Comparison of ENCODE assay signal across 19 cellular contexts in genomic region chr11:61107888-61108287, GRCh38. TPM values are rescaled to one million over a fixed set of nuclear protein-coding genes. Genes with fewer than 3 reads are reported as not detected.
DNase-seq lines count a peak whose midpoint lies in the region; ATAC-seq and TF ChIP-seq lines count a peak whose summit lies in the region.
"Had no signal": no experiment of that assay in that cellular context is flagged by ENCODE, and none has a peak within 500 bp of the region (broad histone marks: within the 10 kb centered on the region; RNA-seq: fewer than 3 reads in every experiment).

No MANE protein-coding gene starts in this region.

- H3K9ac ChIP-seq in endodermal cell (ENCODE audit: extremely low read depth, low read length, poor library complexity, severe bottlenecking): no peak overlapping the region

- H3K4me3 ChIP-seq in endodermal cell (ENCODE audit: low read length): no peak overlapping the region
- H3K4me3 ChIP-seq: HAP-1 had no signal

- peak overlapping the region; percentile 91 for H3K27ac Mint-ChIP-seq in activated CD4-positive, alpha-beta T cell treated with anti-CD3 and anti-CD28 coated beads, Interleukin-2, amount 10 ng/mL, durations not matched to agents 7 days and 5 days
- peak overlapping the region; percentile 42 for H3K27ac Mint-ChIP-seq in stimulated activated naive CD8-positive, alpha-beta T cell treated with anti-CD3 and anti-CD28 coated beads, Interleukin-15, Interleukin-2, amounts not matched to agents 100 ng/mL and 50 ng/mL, for 24 hours
- peak overlapping the region; percentile 73 for H3K27ac Mint-ChIP-seq in activated naive CD8-positive, alpha-beta T cell treated with anti-CD3 and anti-CD28 coated beads, Interleukin-2, amount 50 U/mL, for 24 hours
- H3K27ac Mint-ChIP-seq in endodermal cell: no peak overlapping the region

- H3K36me3 Mint-ChIP-seq in activated CD4-positive, alpha-beta T cell treated with anti-CD3 and anti-CD28 coated beads, Interleukin-2, amount 10 ng/mL, durations not matched to agents 7 days and 5 days (ENCODE audit: low read depth): peaks cover 94% of the 10 kb centered on the region
- peaks cover 72% of the 10 kb centered on the region for H3K36me3 Mint-ChIP-seq in stimulated activated naive CD8-positive, alpha-beta T cell treated with anti-CD3 and anti-CD28 coated beads, Interleukin-15, Interleukin-2, amounts not matched to agents 100 ng/mL and 50 ng/mL, for 24 hours (ENCODE audit: low read depth)
- peaks cover 61% of the 10 kb centered on the region for H3K36me3 Mint-ChIP-seq in activated naive CD8-positive, alpha-beta T cell treated with anti-CD3 and anti-CD28 coated beads, Interleukin-2, amount 50 U/mL, for 24 hours (ENCODE audit: low read depth)
- H3K36me3 Mint-ChIP-seq in endodermal cell (ENCODE audit: low read depth): no peaks in the 10 kb centered on the region

- no peaks in the 10 kb centered on the region for H3K9me3 ChIP-seq in endodermal cell (ENCODE audit: control insufficient read depth, low read length)
- H3K9me3 ChIP-seq: HAP-1 had no signal

- CTCF ChIA-PET in activated CD4-positive, alpha-beta T cell treated with anti-CD3 and anti-CD28 coated beads, Interleukin-2, amount 10 ng/mL, durations not matched to agents 7 days and 5 days (lab: Charles Lee): interaction anchor here (1.0 to 2.5 kb wide), 5 partner anchors 10 to 138 kb away, joined by 3 to 7 read pairs (median 3); no protein-coding TSS in a partner anchor

- no peaks in the 10 kb centered on the region for H3K36me3 ChIP-seq in endodermal cell (ENCODE audit: control insufficient read depth, insufficient read depth, low read length)
- H3K36me3 ChIP-seq: HAP-1 had no signal

- POLR2A ChIA-PET in activated CD4-positive, alpha-beta T cell treated with anti-CD3 and anti-CD28 coated beads, Interleukin-2, amount 10 ng/mL, durations not matched to agents 7 days and 5 days (lab: Charles Lee): no interaction called here

- TF ChIP-seq CTCF in endodermal cell (conservative IDR thresholded peaks at IDR 0.05): no peak

- H3K4me1 ChIP-seq in endodermal cell (ENCODE audit: control insufficient read depth, insufficient read depth, low read length): no peaks in the 10 kb centered on the region
- H3K4me1 ChIP-seq: HAP-1 had no signal

- peaks cover 87% of the 10 kb centered on the region for H3K4me1 Mint-ChIP-seq in activated CD4-positive, alpha-beta T cell treated with anti-CD3 and anti-CD28 coated beads, Interleukin-2, amount 10 ng/mL, durations not matched to agents 7 days and 5 days
- H3K4me1 Mint-ChIP-seq in stimulated activated naive CD8-positive, alpha-beta T cell treated with anti-CD3 and anti-CD28 coated beads, Interleukin-15, Interleukin-2, amounts not matched to agents 100 ng/mL and 50 ng/mL, for 24 hours (ENCODE audit: low read depth): peaks cover 86% of the 10 kb centered on the region
- H3K4me1 Mint-ChIP-seq in activated naive CD8-positive, alpha-beta T cell treated with anti-CD3 and anti-CD28 coated beads, Interleukin-2, amount 50 U/mL, for 24 hours: peaks cover 86% of the 10 kb centered on the region
- no peaks in the 10 kb centered on the region for H3K4me1 Mint-ChIP-seq in endodermal cell

- no peaks in the 10 kb centered on the region for H3K27me3 Mint-ChIP-seq in activated CD4-positive, alpha-beta T cell treated with anti-CD3 and anti-CD28 coated beads, Interleukin-2, amount 10 ng/mL, durations not matched to agents 7 days and 5 days
- H3K27me3 Mint-ChIP-seq in stimulated activated naive CD8-positive, alpha-beta T cell treated with anti-CD3 and anti-CD28 coated beads, Interleukin-15, Interleukin-2, amounts not matched to agents 100 ng/mL and 50 ng/mL, for 24 hours: no peaks in the 10 kb centered on the region
- H3K27me3 Mint-ChIP-seq in activated naive CD8-positive, alpha-beta T cell treated with anti-CD3 and anti-CD28 coated beads, Interleukin-2, amount 50 U/mL, for 24 hours: no peaks in the 10 kb centered on the region
- H3K27me3 Mint-ChIP-seq in endodermal cell (ENCODE audit: insufficient read depth): peaks cover 3% of the 10 kb centered on the region

- H3K27ac ChIP-seq in endodermal cell (ENCODE audit: low read depth, low read length): no peak overlapping the region

- no peak for ATAC-seq in stimulated activated naive CD8-positive, alpha-beta T cell treated with anti-CD3 and anti-CD28 coated beads, Interleukin-15, Interleukin-2, amounts not matched to agents 100 U/mL and 50 U/mL, for 24 hours
- peak; percentile 6 for ATAC-seq in activated naive CD8-positive, alpha-beta T cell treated with anti-CD3 and anti-CD28 coated beads, Interleukin-2, amount 50 U/mL, for 24 hours
- ATAC-seq: Panc1, Right ventricle myocardium inferior had no signal

- WGBS in endodermal cell (ENCODE audit: insufficient coverage in 1 of 2, insufficient read length in 1 of 2), 2 experiments: 92 to 94% methylated on average over 3 of the region's 3 CpGs

- no peak for DNase-seq in activated CD4-positive, alpha-beta T cell treated with anti-CD3 and anti-CD28 coated beads, Interleukin-2, amount 10 ng/mL, durations not matched to agents 7 days and 5 days
- DNase-seq in activated CD4-positive, alpha-beta T cell treated with anti-CD3 and anti-CD28 coated beads, Interleukin-2, amount 50 U/mL, for 1 hour: no peak
- DNase-seq in stimulated activated naive CD8-positive, alpha-beta T cell treated with anti-CD3 and anti-CD28 coated beads, Interleukin-15, Interleukin-2, amounts not matched to agents 100 U/mL and 50 U/mL, for 24 hours: no peak
- DNase-seq in activated naive CD8-positive, alpha-beta T cell treated with anti-CD3 and anti-CD28 coated beads, Interleukin-2, amount 50 U/mL, for 24 hours: no peak
- no peak for DNase-seq in germinal center (ENCODE audit: low spot score)
- no peak for DNase-seq in middle frontal gyrus (ENCODE audit: extremely low spot score, low spot score)
- DNase-seq in endodermal cell: no peak
- DNase-seq: DND-41, GF-D8, Kasumi-1, NCI-H1105 treated with DMSO at 0.1 percent for 48 hours, NCI-H187 treated with DMSO at 0.1 percent for 48 hours, NCI-H2171, NCI-H446 treated with DMSO at 0.1 percent for 48 hours, NCI-H82 had no signal

- no peak overlapping the region for H3K4me3 Mint-ChIP-seq in activated CD4-positive, alpha-beta T cell treated with anti-CD3 and anti-CD28 coated beads, Interleukin-2, amount 10 ng/mL, durations not matched to agents 7 days and 5 days
- peak overlapping the region; percentile 46 for H3K4me3 Mint-ChIP-seq in stimulated activated naive CD8-positive, alpha-beta T cell treated with anti-CD3 and anti-CD28 coated beads, Interleukin-15, Interleukin-2, amounts not matched to agents 100 ng/mL and 50 ng/mL, for 24 hours
- peak overlapping the region; percentile 27 for H3K4me3 Mint-ChIP-seq in activated naive CD8-positive, alpha-beta T cell treated with anti-CD3 and anti-CD28 coated beads, Interleukin-2, amount 50 U/mL, for 24 hours
- no peak overlapping the region for H3K4me3 Mint-ChIP-seq in endodermal cell

- H3K27me3 ChIP-seq in endodermal cell (ENCODE audit: control insufficient read depth, insufficient read depth, low read length, poor library complexity, severe bottlenecking): no peaks in the 10 kb centered on the region

- no peaks in the 10 kb centered on the region for H3K9me3 Mint-ChIP-seq in activated CD4-positive, alpha-beta T cell treated with anti-CD3 and anti-CD28 coated beads, Interleukin-2, amount 10 ng/mL, durations not matched to agents 7 days and 5 days
- no peaks in the 10 kb centered on the region for H3K9me3 Mint-ChIP-seq in stimulated activated naive CD8-positive, alpha-beta T cell treated with anti-CD3 and anti-CD28 coated beads, Interleukin-15, Interleukin-2, amounts not matched to agents 100 ng/mL and 50 ng/mL, for 24 hours
- no peaks in the 10 kb centered on the region for H3K9me3 Mint-ChIP-seq in activated naive CD8-positive, alpha-beta T cell treated with anti-CD3 and anti-CD28 coated beads, Interleukin-2, amount 50 U/mL, for 24 hours
- H3K9me3 Mint-ChIP-seq in endodermal cell: no peaks in the 10 kb centered on the region

RNA-seq across cellular contexts. Expression of gene CD5, which starts 5.6 kb away (rescaled TPM):
- total RNA-seq in activated CD4-positive, alpha-beta T cell treated with anti-CD3 and anti-CD28 coated beads, Interleukin-2, amount 10 ng/mL, durations not matched to agents 7 days and 5 days: 100 to 1,000 TPM; 379 to 405 TPM
- total RNA-seq in endodermal cell: not detected
- not detected for polyA plus RNA-seq in endodermal cell (2013, experiment 1 of 2)
- polyA plus RNA-seq in endodermal cell (2013, experiment 2 of 2): not detected
- total RNA-seq: Right ventricle myocardium inferior had no signal

RNA-seq across cellular contexts. Expression of gene VPS37C, which starts 53.3 kb away (rescaled TPM):
- total RNA-seq in activated CD4-positive, alpha-beta T cell treated with anti-CD3 and anti-CD28 coated beads, Interleukin-2, amount 10 ng/mL, durations not matched to agents 7 days and 5 days: 1 to 10 TPM; 5.5 to 5.8 TPM
- 10 to 100 TPM; 23.9 to 26.7 TPM for total RNA-seq in endodermal cell
- 23.6 TPM for polyA plus RNA-seq in endodermal cell (2013, experiment 1 of 2)
- polyA plus RNA-seq in endodermal cell (2013, experiment 2 of 2): 20.3 TPM

Comparison
In these comparisons a context has a peak if more than half of its experiments do, and no peak if none do; other contexts are left out.
1. H3K4me3 Mint-ChIP-seq: peak in stimulated activated naive CD8-positive, alpha-beta T cell treated with anti-CD3 and anti-CD28 coated beads, Interleukin-15, Interleukin-2, amounts not matched to agents 100 ng/mL and 50 ng/mL, for 24 hours (single experiment) and activated naive CD8-positive, alpha-beta T cell treated with anti-CD3 and anti-CD28 coated beads, Interleukin-2, amount 50 U/mL, for 24 hours (single experiment); none in activated CD4-positive, alpha-beta T cell treated with anti-CD3 and anti-CD28 coated beads, Interleukin-2, amount 10 ng/mL, durations not matched to agents 7 days and 5 days (single experiment) and endodermal cell (single experiment).
2. RNA of gene CD5, which starts 5.6 kb away (total RNA-seq): 379 to 405 TPM in activated CD4-positive, alpha-beta T cell treated with anti-CD3 and anti-CD28 coated beads, Interleukin-2, amount 10 ng/mL, durations not matched to agents 7 days and 5 days; not detected in endodermal cell; every median in the first group is over 100 times any median in the second.